Comparison of ENCODE assay signal across 8 cellular contexts in genomic region chr3:51955893-51956770, GRCh38. TPM values are rescaled to one million over a fixed set of nuclear protein-coding genes. Genes with fewer than 3 reads are reported as not detected.
A peak's percentile ranks its signal among the peaks of the same experiment; 100 is the strongest.
DNase-seq lines count a peak whose midpoint lies in the region; ATAC-seq and TF ChIP-seq lines count a peak whose summit lies in the region.

No MANE protein-coding gene starts in this region.

- H3K4me1 ChIP-seq in left ventricle myocardium inferior = peaks cover 26% of the 10 kb centered on the region

- peak; percentile 72 for DNase-seq in CD1c-positive myeloid dendritic cell (ENCODE audit: extremely low spot score)
- peak in 38 of 56 donors; percentile 29 to 79 (median 62) for DNase-seq in amygdala (lab: John Stamatoyannopoulos, UW)
- DNase-seq in left ventricle myocardium inferior = peak; percentile 58
- DNase-seq in posterior cingulate gyrus = peak in 9 of 10 donors; percentile 35 to 93 (median 45)
- no peak for DNase-seq in EL

- H3K9me3 ChIP-seq in left ventricle myocardium inferior (replicated peaks) = no peaks in the 10 kb centered on the region

- peaks cover 39% of the 10 kb centered on the region for H3K36me3 ChIP-seq in left ventricle myocardium inferior

- intact Hi-C loops in left ventricle myocardium inferior (cut with micrococcal nuclease) = no loop called here
- intact Hi-C loops in posterior cingulate gyrus (cut with DNase I) = no loop called here

- H3K27ac Mint-ChIP-seq in IgD-negative memory B cell = no peak overlapping the region

- H3K4me3 ChIP-seq in left ventricle myocardium inferior = peak overlapping the region; percentile 65

- peak overlapping the region; percentile 88 for H3K27ac ChIP-seq in left ventricle myocardium inferior (replicated peaks)

- H3K36me3 Mint-ChIP-seq in IgD-negative memory B cell = peaks cover 2% of the 10 kb centered on the region

- no peaks in the 10 kb centered on the region for H3K9me3 Mint-ChIP-seq in IgD-negative memory B cell

- ATAC-seq in HG02870 (IDR thresholded peaks at IDR 0.05; ENCODE audit: unreplicated experiment) (no peak), GM18867 (IDR thresholded peaks at IDR 0.05; ENCODE audit: unreplicated experiment) (no peak)

- no peaks in the 10 kb centered on the region for H3K27me3 ChIP-seq in left ventricle myocardium inferior (ENCODE audit: low read depth)

- H3K4me3 Mint-ChIP-seq in IgD-negative memory B cell = peak overlapping the region in 3 of 4 donors; percentile 52 to 70 (median 67)

- TF ChIP-seq CTCF in left ventricle myocardium inferior (IDR thresholded peaks at IDR 0.05; ENCODE audit: borderline replicate concordance) = peak; percentile 60

- H3K4me1 Mint-ChIP-seq in IgD-negative memory B cell = peaks cover 0 to 2% (median 1%) of the 10 kb centered on the region in 3 donors

- H3K27me3 Mint-ChIP-seq in IgD-negative memory B cell = peaks cover 15% of the 10 kb centered on the region

RNA-seq across cellular contexts. Expression of gene GPR62, which starts 1.0 kb away (rescaled TPM):
- polyA plus RNA-seq in IgD-negative memory B cell = not detected
- 0.16 TPM for total RNA-seq in left ventricle myocardium inferior

RNA-seq across cellular contexts. Expression of gene PCBP4, which starts 11.1 kb away (rescaled TPM):
- polyA plus RNA-seq in IgD-negative memory B cell = 13.9 TPM
- total RNA-seq in left ventricle myocardium inferior = 73.0 TPM

RNA-seq across cellular contexts. Expression of gene PARP3, which starts 14.0 kb away (rescaled TPM):
- 15.5 TPM for polyA plus RNA-seq in IgD-negative memory B cell
- total RNA-seq in left ventricle myocardium inferior = 14.3 TPM

RNA-seq across cellular contexts. Expression of gene RRP9, which starts 14.4 kb away (rescaled TPM):
- 28.8 TPM for polyA plus RNA-seq in IgD-negative memory B cell
- total RNA-seq in left ventricle myocardium inferior = 8.6 TPM

RNA-seq across cellular contexts. Expression of gene ABHD14B, which starts 17.7 kb away (rescaled TPM):
- polyA plus RNA-seq in IgD-negative memory B cell = 106 TPM
- 14.6 TPM for total RNA-seq in left ventricle myocardium inferior
